Comparison of ENCODE assay signal across 16 cellular contexts in the genomic region with DNA sequence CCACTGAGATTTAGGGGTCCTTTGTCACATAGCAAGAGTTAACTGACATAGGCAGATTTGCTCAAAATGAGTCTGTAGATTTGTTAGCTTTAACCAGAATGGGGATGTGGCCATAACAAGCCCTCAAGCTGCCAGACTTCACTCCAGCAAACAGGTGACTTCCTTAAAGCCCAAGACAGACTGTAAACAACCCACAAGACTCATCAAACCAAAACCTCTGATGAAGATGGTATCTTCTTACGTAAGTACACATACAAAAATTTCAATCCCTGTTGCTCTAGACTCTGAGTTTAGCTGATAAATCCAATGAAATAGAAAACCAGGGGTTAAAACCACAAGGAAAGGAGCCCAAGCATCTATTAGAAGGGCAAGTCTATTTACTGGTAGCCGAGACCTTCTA. TPM values are rescaled to one million over a fixed set of nuclear protein-coding genes. Genes with fewer than 3 reads are reported as not detected.
DNase-seq lines count a peak whose midpoint lies in the region; ATAC-seq and TF ChIP-seq lines count a peak whose summit lies in the region.
"Had no signal": no experiment of that assay in that cellular context is flagged by ENCODE, and none has a peak within 500 bp of the region (broad histone marks: within the 10 kb centered on the region; RNA-seq: fewer than 3 reads in every experiment).

No MANE protein-coding gene starts in this region.

- no peak overlapping the region for H3K9ac ChIP-seq in PC-3 (ENCODE audit: low read length)

- no peak overlapping the region for H3K4me3 Mint-ChIP-seq in activated naive CD4-positive, alpha-beta T cell treated with anti-CD3 and anti-CD28 coated beads for 36 hours
- H3K4me3 Mint-ChIP-seq in activated naive CD8-positive, alpha-beta T cell treated with anti-CD3 and anti-CD28 coated beads, Interleukin-2, amount 50 U/mL, for 24 hours, result no peak overlapping the region
- H3K4me3 Mint-ChIP-seq: H9, mesothelial cell of epicardium had no signal

- no peaks in the 10 kb centered on the region for H3K9me2 ChIP-seq in PC-3 (replicated peaks; ENCODE audit: low read length)

- peak; percentile 13 for DNase-seq in activated naive CD4-positive, alpha-beta T cell treated with anti-CD3 and anti-CD28 coated beads for 36 hours
- DNase-seq in activated naive CD4-positive, alpha-beta T cell (lab: John Stamatoyannopoulos, UW), result no peak
- DNase-seq in T follicular helper cell (ENCODE audit: low read depth) (peak; percentile 24), osteoblast (ENCODE audit: insufficient read length, low spot score, missing footprints) (no peak), PC-3 (no peak), NCI-H748 (lab: John Stamatoyannopoulos, UW; ENCODE audit: unreplicated experiment) (no peak)
- no peak for DNase-seq in activated naive CD8-positive, alpha-beta T cell treated with anti-CD3 and anti-CD28 coated beads, Interleukin-2, amount 50 U/mL, for 24 hours
- DNase-seq: activated CD4-positive, alpha-beta T cell treated with anti-CD3 and anti-CD28 coated beads, Interleukin-2, amount 50 U/mL, for 4 hours; H9; NCI-H2227 treated with DMSO at 0.1 percent for 48 hours; nucleus accumbens; thyroid gland had no signal

- BruUV-seq in PC-3 (replicated peaks; lab: Mats Ljungman, UMichigan), result no TSS peak

- H3K27me3 Mint-ChIP-seq in activated naive CD4-positive, alpha-beta T cell treated with anti-CD3 and anti-CD28 coated beads for 36 hours (ENCODE audit: low read depth), result no peaks in the 10 kb centered on the region
- no peaks in the 10 kb centered on the region for H3K27me3 Mint-ChIP-seq in activated naive CD8-positive, alpha-beta T cell treated with anti-CD3 and anti-CD28 coated beads, Interleukin-2, amount 50 U/mL, for 24 hours

- no peaks in the 10 kb centered on the region for H4K20me1 ChIP-seq in osteoblast (ENCODE audit: insufficient read depth, low read length)
- H4K20me1 ChIP-seq in PC-3 (ENCODE audit: low read length), result no peaks in the 10 kb centered on the region

- no peaks in the 10 kb centered on the region for H3K27me3 ChIP-seq in osteoblast (ENCODE audit: insufficient read depth, low read length)
- H3K27me3 ChIP-seq in PC-3 (ENCODE audit: low read length), result no peaks in the 10 kb centered on the region
- H3K27me3 ChIP-seq: cardiac muscle cell, thyroid gland had no signal

- TF ChIP-seq CTCF in osteoblast (IDR thresholded peaks at IDR 0.05; ENCODE audit: extremely low read depth, low read depth, low read length) (no peak), PC-3 (conservative IDR thresholded peaks at IDR 0.05; ENCODE audit: low read depth, low read length) (no peak)

- no peak for ATAC-seq in activated naive CD8-positive, alpha-beta T cell treated with anti-CD3 and anti-CD28 coated beads, Interleukin-2, amount 50 U/mL, for 24 hours
- ATAC-seq in PC-3, result no peak
- ATAC-seq in HG02981 (IDR thresholded peaks at IDR 0.05; ENCODE audit: unreplicated experiment), result no peak
- ATAC-seq: sciatic nerve had no signal

- H3K36me3 ChIP-seq in osteoblast (ENCODE audit: insufficient read depth, low read length), result no peaks in the 10 kb centered on the region
- H3K36me3 ChIP-seq in PC-3 (ENCODE audit: low read depth, low read length), result no peaks in the 10 kb centered on the region
- H3K36me3 ChIP-seq: cardiac muscle cell, thyroid gland had no signal

- H3K4me3 ChIP-seq in osteoblast (ENCODE audit: insufficient read depth, low read length) (no peak overlapping the region), PC-3 (ENCODE audit: low read length) (no peak overlapping the region)
- H3K4me3 ChIP-seq: cardiac muscle cell, thyroid gland had no signal

- no peaks in the 10 kb centered on the region for H3K9me3 Mint-ChIP-seq in activated naive CD4-positive, alpha-beta T cell treated with anti-CD3 and anti-CD28 coated beads for 36 hours
- peaks cover 3% of the 10 kb centered on the region for H3K9me3 Mint-ChIP-seq in activated naive CD8-positive, alpha-beta T cell treated with anti-CD3 and anti-CD28 coated beads, Interleukin-2, amount 50 U/mL, for 24 hours
- H3K9me3 Mint-ChIP-seq: H9, mesothelial cell of epicardium had no signal

- no peak overlapping the region for H3K27ac ChIP-seq in osteoblast (ENCODE audit: low read depth, low read length)
- H3K27ac ChIP-seq in PC-3 (ENCODE audit: low read length), result no peak overlapping the region
- H3K27ac ChIP-seq: cardiac muscle cell, thyroid gland had no signal

- CTCF ChIA-PET in activated naive CD4-positive, alpha-beta T cell treated with anti-CD3 and anti-CD28 coated beads for 36 hours (lab: Charles Lee), result interaction anchor here (1.0 to 5.8 kb wide), 5 partner anchors 18 to 650 kb away, joined by 3 to 67 read pairs (median 5); a partner anchor contains a TSS
- CTCF ChIA-PET in PC-3 (lab: Charles Lee), result no interaction called here

- no peaks in the 10 kb centered on the region for H3F3A ChIP-seq in PC-3 (ENCODE audit: low read length, unreplicated experiment)

- POLR2A ChIA-PET in PC-3 (lab: Charles Lee; ENCODE audit: unreplicated experiment), result interaction anchor here (1.0 kb wide), 1 partner anchor 19 kb away, joined by 9 read pairs; a partner anchor contains a TSS

- H3K9me3 ChIP-seq in osteoblast (ENCODE audit: low read depth, low read length) (no peaks in the 10 kb centered on the region), PC-3 (ENCODE audit: low read length) (no peaks in the 10 kb centered on the region)
- H3K9me3 ChIP-seq: thyroid gland had no signal

- no peaks in the 10 kb centered on the region for H3K4me1 ChIP-seq in osteoblast (ENCODE audit: insufficient read depth, low read length)
- H3K4me1 ChIP-seq in PC-3 (ENCODE audit: insufficient read depth, low read length), result no peaks in the 10 kb centered on the region
- H3K4me1 ChIP-seq: thyroid gland had no signal

- H3K79me2 ChIP-seq in osteoblast (ENCODE audit: insufficient read depth, low read length) (no peaks in the 10 kb centered on the region), PC-3 (ENCODE audit: low read length) (no peaks in the 10 kb centered on the region)

- H2AFZ ChIP-seq in osteoblast (ENCODE audit: low read length) (peak overlapping the region; percentile 67), PC-3 (ENCODE audit: low read length) (no peak overlapping the region)

- intact Hi-C loops in activated naive CD4-positive, alpha-beta T cell treated with anti-CD3 and anti-CD28 coated beads for 36 hours (cut with micrococcal nuclease), result loop anchor here (1.0 to 10.0 kb wide), 2 partner anchors 18 to 1010 kb away; a partner anchor contains a TSS
- intact Hi-C loops in PC-3 (cut with micrococcal nuclease), result no loop called here

- H3K27ac Mint-ChIP-seq in activated naive CD4-positive, alpha-beta T cell treated with anti-CD3 and anti-CD28 coated beads for 36 hours, result peak overlapping the region; percentile 22
- peak overlapping the region; percentile 21 for H3K27ac Mint-ChIP-seq in activated naive CD8-positive, alpha-beta T cell treated with anti-CD3 and anti-CD28 coated beads, Interleukin-2, amount 50 U/mL, for 24 hours
- H3K27ac Mint-ChIP-seq: H9, mesothelial cell of epicardium had no signal

- H3K4me2 ChIP-seq in osteoblast (ENCODE audit: insufficient read depth, low read length), result no peak overlapping the region
- no peak overlapping the region for H3K4me2 ChIP-seq in PC-3 (ENCODE audit: low read length)

- H3K4me1 Mint-ChIP-seq in activated naive CD4-positive, alpha-beta T cell treated with anti-CD3 and anti-CD28 coated beads for 36 hours (ENCODE audit: low read depth), result peaks cover 25% of the 10 kb centered on the region
- peaks cover 30% of the 10 kb centered on the region for H3K4me1 Mint-ChIP-seq in activated naive CD8-positive, alpha-beta T cell treated with anti-CD3 and anti-CD28 coated beads, Interleukin-2, amount 50 U/mL, for 24 hours

- peaks cover 2% of the 10 kb centered on the region for H3K36me3 Mint-ChIP-seq in activated naive CD4-positive, alpha-beta T cell treated with anti-CD3 and anti-CD28 coated beads for 36 hours (ENCODE audit: low read depth)
- H3K36me3 Mint-ChIP-seq in activated naive CD8-positive, alpha-beta T cell treated with anti-CD3 and anti-CD28 coated beads, Interleukin-2, amount 50 U/mL, for 24 hours (ENCODE audit: low read depth), result peaks cover 2% of the 10 kb centered on the region
- H3K36me3 Mint-ChIP-seq: mesothelial cell of epicardium had no signal

RNA-seq across cellular contexts. Expression of a gene that starts 18.2 kb away (rescaled TPM):
- total RNA-seq in activated naive CD4-positive, alpha-beta T cell treated with anti-CD3 and anti-CD28 coated beads for 36 hours, result 1 to 10 TPM; 4.5 to 4.7 TPM
- total RNA-seq in osteoblast (32.9 and 35.4 TPM in 2 replicates), PC-3 (2014; rRNA removed) (1.3 and 3.7 TPM in 2 replicates)

Comparison
In these comparisons a context has a peak if more than half of its experiments do, and no peak if none do; other contexts are left out.
1. DNase-seq: peak in activated naive CD4-positive, alpha-beta T cell treated with anti-CD3 and anti-CD28 coated beads for 36 hours (single experiment) and T follicular helper cell (single experiment); none in activated naive CD4-positive, alpha-beta T cell (0 of 4), activated naive CD8-positive, alpha-beta T cell treated with anti-CD3 and anti-CD28 coated beads, Interleukin-2, amount 50 U/mL, for 24 hours (single experiment), osteoblast (single experiment), PC-3 (single experiment) and NCI-H748 (single experiment).